Comparison of ENCODE assay signal across 1 cellular context in the genomic region with DNA sequence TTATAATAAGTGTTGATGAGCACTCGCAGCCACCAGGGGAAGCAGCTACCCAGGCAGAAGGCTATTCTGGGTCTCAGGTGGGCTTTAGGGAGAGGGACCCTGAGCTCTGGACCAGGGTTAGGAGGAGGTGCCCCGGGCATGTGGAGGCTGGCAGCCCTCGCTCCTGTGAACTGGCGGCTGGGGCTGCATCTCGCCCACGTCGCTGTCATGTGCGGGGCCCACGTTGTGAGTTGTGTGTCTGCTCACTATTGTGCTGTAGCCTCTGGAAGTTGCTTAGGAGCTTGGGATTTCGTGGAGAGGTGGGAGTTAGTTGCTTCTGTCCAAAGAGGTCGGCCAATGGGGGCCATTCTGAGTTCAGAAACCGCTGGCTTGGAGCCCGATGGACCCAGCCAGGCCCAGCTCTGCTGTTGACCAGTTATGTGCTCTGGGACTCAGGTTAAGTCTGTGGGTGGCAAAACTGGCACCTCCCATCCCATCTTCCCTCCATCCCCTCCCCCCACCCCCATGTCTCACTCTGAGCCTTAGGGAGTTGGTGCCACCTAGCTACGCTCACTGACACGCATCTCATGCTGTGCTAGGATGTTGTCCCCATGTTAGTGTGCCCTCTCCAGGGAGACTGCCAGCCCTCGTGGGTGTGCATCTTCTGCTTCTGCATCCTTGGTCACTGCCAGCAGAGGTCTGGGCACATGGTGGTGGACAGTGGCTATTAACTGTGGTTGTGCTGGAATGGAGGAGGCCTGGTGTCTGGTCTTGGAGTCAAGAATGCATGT.
TF ChIP-seq lines count a peak whose summit lies in the region.

No MANE protein-coding gene starts in this region.

TF ChIP-seq in HCT116, 20 proteins besides CTCF, POLR2A, EP300 and RAD21:
- TF ChIP-seq, protein P1, sequence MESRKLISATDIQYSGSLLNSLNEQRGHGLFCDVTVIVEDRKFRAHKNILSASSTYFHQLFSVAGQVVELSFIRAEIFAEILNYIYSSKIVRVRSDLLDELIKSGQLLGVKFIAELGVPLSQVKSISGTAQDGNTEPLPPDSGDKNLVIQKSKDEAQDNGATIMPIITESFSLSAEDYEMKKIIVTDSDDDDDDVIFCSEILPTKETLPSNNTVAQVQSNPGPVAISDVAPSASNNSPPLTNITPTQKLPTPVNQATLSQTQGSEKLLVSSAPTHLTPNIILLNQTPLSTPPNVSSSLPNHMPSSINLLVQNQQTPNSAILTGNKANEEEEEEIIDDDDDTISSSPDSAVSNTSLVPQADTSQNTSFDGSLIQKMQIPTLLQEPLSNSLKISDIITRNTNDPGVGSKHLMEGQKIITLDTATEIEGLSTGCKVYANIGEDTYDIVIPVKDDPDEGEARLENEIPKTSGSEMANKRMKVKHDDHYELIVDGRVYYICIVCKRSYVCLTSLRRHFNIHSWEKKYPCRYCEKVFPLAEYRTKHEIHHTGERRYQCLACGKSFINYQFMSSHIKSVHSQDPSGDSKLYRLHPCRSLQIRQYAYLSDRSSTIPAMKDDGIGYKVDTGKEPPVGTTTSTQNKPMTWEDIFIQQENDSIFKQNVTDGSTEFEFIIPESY (IDR thresholded peaks at IDR 0.05; ENCODE audit: extremely low read depth, insufficient replicate concordance, low read length): no peak
- no peak for TF ChIP-seq POLR2AphosphoS5 (IDR thresholded peaks at IDR 0.05; ENCODE audit: low read depth, low read length)
- no peak for TF ChIP-seq JUND (IDR thresholded peaks at IDR 0.05)
- no peak for TF ChIP-seq SIN3A (IDR thresholded peaks at IDR 0.05; ENCODE audit: low read depth)
- TF ChIP-seq EGR1 (IDR thresholded peaks at IDR 0.05; ENCODE audit: low read depth): no peak
- no peak for TF ChIP-seq ZNF274 (IDR thresholded peaks at IDR 0.05; ENCODE audit: low read depth, low read length)
- TF ChIP-seq YY1 (IDR thresholded peaks at IDR 0.05; ENCODE audit: extremely low read depth, insufficient replicate concordance, low read depth, low read length): no peak
- TF ChIP-seq CBX3 (IDR thresholded peaks at IDR 0.05; ENCODE audit: low read depth): no peak
- TF ChIP-seq TCF7L2 (IDR thresholded peaks at IDR 0.05; ENCODE audit: borderline replicate concordance, extremely low read depth, insufficient read depth, insufficient read length): no peak
- TF ChIP-seq, protein P2, sequence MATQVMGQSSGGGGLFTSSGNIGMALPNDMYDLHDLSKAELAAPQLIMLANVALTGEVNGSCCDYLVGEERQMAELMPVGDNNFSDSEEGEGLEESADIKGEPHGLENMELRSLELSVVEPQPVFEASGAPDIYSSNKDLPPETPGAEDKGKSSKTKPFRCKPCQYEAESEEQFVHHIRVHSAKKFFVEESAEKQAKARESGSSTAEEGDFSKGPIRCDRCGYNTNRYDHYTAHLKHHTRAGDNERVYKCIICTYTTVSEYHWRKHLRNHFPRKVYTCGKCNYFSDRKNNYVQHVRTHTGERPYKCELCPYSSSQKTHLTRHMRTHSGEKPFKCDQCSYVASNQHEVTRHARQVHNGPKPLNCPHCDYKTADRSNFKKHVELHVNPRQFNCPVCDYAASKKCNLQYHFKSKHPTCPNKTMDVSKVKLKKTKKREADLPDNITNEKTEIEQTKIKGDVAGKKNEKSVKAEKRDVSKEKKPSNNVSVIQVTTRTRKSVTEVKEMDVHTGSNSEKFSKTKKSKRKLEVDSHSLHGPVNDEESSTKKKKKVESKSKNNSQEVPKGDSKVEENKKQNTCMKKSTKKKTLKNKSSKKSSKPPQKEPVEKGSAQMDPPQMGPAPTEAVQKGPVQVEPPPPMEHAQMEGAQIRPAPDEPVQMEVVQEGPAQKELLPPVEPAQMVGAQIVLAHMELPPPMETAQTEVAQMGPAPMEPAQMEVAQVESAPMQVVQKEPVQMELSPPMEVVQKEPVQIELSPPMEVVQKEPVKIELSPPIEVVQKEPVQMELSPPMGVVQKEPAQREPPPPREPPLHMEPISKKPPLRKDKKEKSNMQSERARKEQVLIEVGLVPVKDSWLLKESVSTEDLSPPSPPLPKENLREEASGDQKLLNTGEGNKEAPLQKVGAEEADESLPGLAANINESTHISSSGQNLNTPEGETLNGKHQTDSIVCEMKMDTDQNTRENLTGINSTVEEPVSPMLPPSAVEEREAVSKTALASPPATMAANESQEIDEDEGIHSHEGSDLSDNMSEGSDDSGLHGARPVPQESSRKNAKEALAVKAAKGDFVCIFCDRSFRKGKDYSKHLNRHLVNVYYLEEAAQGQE (IDR thresholded peaks at IDR 0.05; ENCODE audit: low read depth): no peak
- TF ChIP-seq SRF (IDR thresholded peaks at IDR 0.05; ENCODE audit: low read depth): no peak
- TF ChIP-seq FOSL1 (IDR thresholded peaks at IDR 0.05; ENCODE audit: low read depth): no peak
- TF ChIP-seq ZFX (IDR thresholded peaks at IDR 0.05): no peak
- no peak for TF ChIP-seq CEBPB (IDR thresholded peaks at IDR 0.05; ENCODE audit: low read depth)
- TF ChIP-seq, protein P3, sequence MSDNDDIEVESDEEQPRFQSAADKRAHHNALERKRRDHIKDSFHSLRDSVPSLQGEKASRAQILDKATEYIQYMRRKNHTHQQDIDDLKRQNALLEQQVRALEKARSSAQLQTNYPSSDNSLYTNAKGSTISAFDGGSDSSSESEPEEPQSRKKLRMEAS (IDR thresholded peaks at IDR 0.05): no peak
- TF ChIP-seq ELF1 (IDR thresholded peaks at IDR 0.05; ENCODE audit: borderline replicate concordance, low read depth): no peak
- TF ChIP-seq, protein P4, sequence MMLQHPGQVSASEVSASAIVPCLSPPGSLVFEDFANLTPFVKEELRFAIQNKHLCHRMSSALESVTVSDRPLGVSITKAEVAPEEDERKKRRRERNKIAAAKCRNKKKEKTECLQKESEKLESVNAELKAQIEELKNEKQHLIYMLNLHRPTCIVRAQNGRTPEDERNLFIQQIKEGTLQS (IDR thresholded peaks at IDR 0.05): no peak
- TF ChIP-seq EZH2phosphoT487 (IDR thresholded peaks at IDR 0.05; ENCODE audit: borderline replicate concordance): no peak
- no peak for TF ChIP-seq EZH2 (IDR thresholded peaks at IDR 0.05)
